In the genomic region with DNA sequence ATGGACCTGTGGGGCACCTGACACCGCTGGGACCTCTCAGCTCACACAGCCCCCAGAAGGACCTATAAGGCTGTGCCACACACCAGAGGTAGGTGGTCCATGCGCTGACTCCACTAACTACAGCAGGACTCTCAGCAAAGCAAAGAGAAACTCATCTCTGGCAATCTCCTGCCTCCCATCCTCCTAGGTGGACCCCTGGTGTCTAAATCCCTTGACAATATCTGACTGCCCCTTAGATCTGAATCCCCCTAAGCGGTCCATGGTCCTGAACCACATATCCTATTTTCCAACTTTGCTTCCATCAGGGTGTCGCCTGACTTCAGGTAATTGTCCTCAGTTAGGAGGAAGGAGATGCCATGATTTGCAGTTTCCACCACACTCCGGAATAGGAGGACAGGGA, we compare ENCODE assay signal across 27 cellular contexts.
"Had no signal": no experiment of that assay in that cellular context is flagged by ENCODE, and none has a peak within 500 bp of the region (broad histone marks: within the 10 kb centered on the region; RNA-seq: fewer than 3 reads in every experiment).

No MANE protein-coding gene starts in this region.

- H3K27ac ChIP-seq: stomach, suprapubic skin, testis, thoracic aorta, tibial artery, tibial nerve, transverse colon, upper lobe of left lung, upper lobe of right lung, uterus, vagina had no signal

- H3K36me3 ChIP-seq: stomach, suprapubic skin, thoracic aorta, tibial artery, tibial nerve, transverse colon, upper lobe of left lung, upper lobe of right lung, uterus, vagina had no signal

- H3K36me3 Mint-ChIP-seq: stimulated activated effector memory CD8-positive, alpha-beta T cell treated with anti-CD3 and anti-CD28 coated beads, Interleukin-12 subunit alpha, Interleukin-12 subunit beta, amount 100 ng/mL, for 72 hours; stimulated activated memory B cell treated with anti-CD40 and anti-IgM and Interleukin-4, amounts not matched to agents 10 μg/mL and 1 μg/mL and 100 μg/mL, for 72 hours; stimulated activated naive B cell treated with anti-CD40 and anti-IgM and Interleukin-4, amounts not matched to agents 10 μg/mL and 1 μg/mL and 100 μg/mL, for 72 hours; type B pancreatic cell had no signal

- H3K9me3 ChIP-seq: stomach, suprapubic skin, testis, thoracic aorta, tibial artery, transverse colon, upper lobe of left lung, upper lobe of right lung, uterus, vagina had no signal

- DNase-seq: stimulated activated CD4-positive, alpha-beta T cell treated with anti-CD3 and anti-CD28 coated beads, Interleukin-2, amount 100 ng/mL, for 48 hours; stimulated activated CD4-positive, alpha-beta T cell treated with anti-CD3 and anti-CD28 coated beads, Interleukin-4, amount 100 ng/mL, for 1 hour; stimulated activated CD4-positive, alpha-beta T cell treated with anti-CD3 and anti-CD28 coated beads, Interleukin-4, amount 100 ng/mL, for 24 hours; stimulated activated CD4-positive, alpha-beta T cell treated with anti-CD3 and anti-CD28 coated beads, Interleukin-4, amount 100 ng/mL, for 4 hours; stimulated activated CD8-positive, alpha-beta memory T cell treated with anti-CD3 and anti-CD28 coated beads, Interleukin-4, amount 100 ng/mL, for 48 hours; stimulated activated naive B cell treated with anti-CD40 and anti-IgM and Interleukin-4, amounts not matched to agents 10 μg/mL and 1 μg/mL and 100 μg/mL, for 72 hours; stimulated activated naive CD4-positive, alpha-beta T cell; stimulated activated naive CD4-positive, alpha-beta T cell treated with Interleukin-2 at 50 U/mL for 16 hours; stimulated activated naive CD8-positive, alpha-beta T cell treated with anti-CD3 and anti-CD28 coated beads, Interleukin-15, amount 100 ng/mL, for 72 hours; stimulated activated naive CD8-positive, alpha-beta T cell treated with anti-CD3 and anti-CD28 coated beads, Interleukin-15, Interleukin-2, amounts not matched to agents 100 U/mL and 50 U/mL, for 24 hours; stomach; substantia nigra; testis; tibial artery; transverse colon; trophoblast cell; upper lobe of left lung; upper lobe of right lung; uterus had no signal

- H3K27me3 Mint-ChIP-seq: stimulated activated memory B cell treated with anti-CD40 and anti-IgM and Interleukin-4, amounts not matched to agents 10 μg/mL and 1 μg/mL and 100 μg/mL, for 72 hours; stimulated activated naive CD8-positive, alpha-beta T cell treated with anti-CD3 and anti-CD28 coated beads, Interleukin-15, amount 100 ng/mL, for 72 hours; type B pancreatic cell had no signal

- H3K4me1 ChIP-seq: stomach, suprapubic skin, testis, tibial artery, tibial nerve, transverse colon, upper lobe of left lung, upper lobe of right lung, uterus, vagina had no signal

- H3K27me3 ChIP-seq: stomach, suprapubic skin, testis, tibial nerve, transverse colon, upper lobe of left lung, upper lobe of right lung, uterus, vagina had no signal

- H3K4me3 Mint-ChIP-seq: stimulated activated effector memory CD8-positive, alpha-beta T cell treated with anti-CD3 and anti-CD28 coated beads, Interleukin-12 subunit alpha, Interleukin-12 subunit beta, amount 100 ng/mL, for 72 hours; stimulated activated memory B cell treated with anti-CD40 and anti-IgM and Interleukin-4, amounts not matched to agents 10 μg/mL and 1 μg/mL and 100 μg/mL, for 72 hours; stimulated activated naive B cell treated with anti-CD40 and anti-IgM and Interleukin-4, amounts not matched to agents 10 μg/mL and 1 μg/mL and 100 μg/mL, for 72 hours; stimulated activated naive CD8-positive, alpha-beta T cell treated with anti-CD3 and anti-CD28 coated beads, Interleukin-15, amount 100 ng/mL, for 72 hours; stimulated activated naive CD8-positive, alpha-beta T cell treated with anti-CD3 and anti-CD28 coated beads, Interleukin-15, Interleukin-2, amounts not matched to agents 100 ng/mL and 50 ng/mL, for 24 hours; type B pancreatic cell had no signal

- H3K27ac Mint-ChIP-seq: stimulated activated effector memory CD8-positive, alpha-beta T cell treated with anti-CD3 and anti-CD28 coated beads, Interleukin-12 subunit alpha, Interleukin-12 subunit beta, amount 100 ng/mL, for 72 hours; stimulated activated memory B cell treated with anti-CD40 and anti-IgM and Interleukin-4, amounts not matched to agents 10 μg/mL and 1 μg/mL and 100 μg/mL, for 72 hours; stimulated activated naive B cell treated with anti-CD40 and anti-IgM and Interleukin-4, amounts not matched to agents 10 μg/mL and 1 μg/mL and 100 μg/mL, for 72 hours; stimulated activated naive CD8-positive, alpha-beta T cell treated with anti-CD3 and anti-CD28 coated beads, Interleukin-15, amount 100 ng/mL, for 72 hours; stimulated activated naive CD8-positive, alpha-beta T cell treated with anti-CD3 and anti-CD28 coated beads, Interleukin-15, Interleukin-2, amounts not matched to agents 100 ng/mL and 50 ng/mL, for 24 hours; type B pancreatic cell had no signal

- H3K4me1 Mint-ChIP-seq: stimulated activated effector memory CD8-positive, alpha-beta T cell treated with anti-CD3 and anti-CD28 coated beads, Interleukin-12 subunit alpha, Interleukin-12 subunit beta, amount 100 ng/mL, for 72 hours; stimulated activated memory B cell treated with anti-CD40 and anti-IgM and Interleukin-4, amounts not matched to agents 10 μg/mL and 1 μg/mL and 100 μg/mL, for 72 hours; stimulated activated naive B cell treated with anti-CD40 and anti-IgM and Interleukin-4, amounts not matched to agents 10 μg/mL and 1 μg/mL and 100 μg/mL, for 72 hours; stimulated activated naive CD8-positive, alpha-beta T cell treated with anti-CD3 and anti-CD28 coated beads, Interleukin-15, amount 100 ng/mL, for 72 hours had no signal

- H3K4me3 ChIP-seq: stomach, suprapubic skin, testis, thoracic aorta, tibial artery, tibial nerve, transverse colon, upper lobe of left lung, upper lobe of right lung, uterus, vagina had no signal

- H3K9me3 Mint-ChIP-seq: stimulated activated memory B cell treated with anti-CD40 and anti-IgM and Interleukin-4, amounts not matched to agents 10 μg/mL and 1 μg/mL and 100 μg/mL, for 72 hours; stimulated activated naive B cell treated with anti-CD40 and anti-IgM and Interleukin-4, amounts not matched to agents 10 μg/mL and 1 μg/mL and 100 μg/mL, for 72 hours; stimulated activated naive CD8-positive, alpha-beta T cell treated with anti-CD3 and anti-CD28 coated beads, Interleukin-15, amount 100 ng/mL, for 72 hours; stimulated activated naive CD8-positive, alpha-beta T cell treated with anti-CD3 and anti-CD28 coated beads, Interleukin-15, Interleukin-2, amounts not matched to agents 100 ng/mL and 50 ng/mL, for 24 hours; type B pancreatic cell had no signal

- ATAC-seq: stimulated activated effector memory CD8-positive, alpha-beta T cell treated with anti-CD3 and anti-CD28 coated beads, Interleukin-12 subunit alpha, Interleukin-12 subunit beta, amount 100 ng/mL, for 72 hours; stimulated activated memory B cell treated with anti-CD40 and anti-IgM and Interleukin-4, amounts not matched to agents 10 μg/mL and 1 μg/mL and 100 μg/mL, for 72 hours; stimulated activated naive B cell treated with anti-CD40 and anti-IgM and Interleukin-4, amounts not matched to agents 10 μg/mL and 1 μg/mL and 100 μg/mL, for 72 hours; stimulated activated naive CD8-positive, alpha-beta T cell treated with anti-CD3 and anti-CD28 coated beads, Interleukin-15, amount 100 ng/mL, for 72 hours; stimulated activated naive CD8-positive, alpha-beta T cell treated with anti-CD3 and anti-CD28 coated beads, Interleukin-15, Interleukin-2, amounts not matched to agents 100 U/mL and 50 U/mL, for 24 hours; upper lobe of right lung had no signal
